In the genomic region with DNA sequence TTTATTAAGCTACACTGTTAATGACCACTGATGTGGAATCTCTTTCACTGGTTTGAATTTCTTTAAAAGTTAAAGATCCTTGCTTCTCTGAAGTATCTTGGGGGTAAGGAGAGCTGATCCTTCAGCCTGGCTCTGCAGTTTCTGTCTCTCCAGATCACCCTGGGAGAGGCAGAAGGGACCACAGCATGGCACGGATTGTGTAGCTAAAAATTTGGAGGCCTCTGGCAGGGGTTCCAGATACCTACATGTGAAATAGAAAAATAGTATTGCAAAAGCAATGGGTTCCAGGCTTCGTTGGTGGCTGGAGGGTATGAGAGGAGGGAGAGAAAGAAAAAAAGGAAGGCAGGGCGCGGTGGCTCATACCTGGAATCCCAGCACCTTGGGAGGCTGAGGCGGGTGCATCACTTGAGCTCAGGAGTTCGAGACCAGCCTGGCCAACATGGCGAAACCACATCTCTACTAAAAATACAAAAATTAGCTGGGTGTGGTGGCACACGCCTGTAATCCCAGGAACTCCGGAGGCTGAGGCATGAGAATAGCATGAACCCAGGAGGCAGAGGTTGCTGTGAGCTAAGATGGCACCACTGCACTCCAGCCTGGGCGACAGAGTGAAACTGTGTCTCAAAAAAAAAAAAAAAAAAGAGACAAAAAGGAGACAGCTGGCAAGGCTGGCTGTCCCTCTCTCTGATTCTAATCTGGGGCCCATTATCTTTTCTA, we compare ENCODE assay signal across 12 cellular contexts. TPM values are rescaled to one million over a fixed set of nuclear protein-coding genes. Genes with fewer than 3 reads are reported as not detected.
DNase-seq lines count a peak whose midpoint lies in the region; ATAC-seq, FAIRE-seq and TF ChIP-seq lines count a peak whose summit lies in the region.
"Had no signal": no experiment of that assay in that cellular context is flagged by ENCODE, and none has a peak within 500 bp of the region (broad histone marks: within the 10 kb centered on the region; RNA-seq: fewer than 3 reads in every experiment).

No MANE protein-coding gene starts in this region.

- H3K4me1 ChIP-seq in mononuclear cell (ENCODE audit: insufficient read depth, low read length) (peaks cover 70% of the 10 kb centered on the region), ovary (ENCODE audit: insufficient read depth) (no peaks in the 10 kb centered on the region)

- no peaks in the 10 kb centered on the region for H3K27me3 ChIP-seq in mononuclear cell (ENCODE audit: insufficient read depth, low read length)
- H3K27me3 ChIP-seq in ovary: no peaks in the 10 kb centered on the region

- intact Hi-C loops in ovary (cut with DNase I): no loop called here

- H3K9me3 Mint-ChIP-seq in stimulated activated naive CD8-positive, alpha-beta T cell treated with anti-CD3 and anti-CD28 coated beads, Interleukin-15, Interleukin-2, amounts not matched to agents 100 ng/mL and 50 ng/mL, for 24 hours: no peaks in the 10 kb centered on the region
- no peaks in the 10 kb centered on the region for H3K9me3 Mint-ChIP-seq in activated naive CD8-positive, alpha-beta T cell treated with anti-CD3 and anti-CD28 coated beads, Interleukin-2, amount 10 ng/mL, durations not matched to agents 7 days and 5 days

- no peak for ATAC-seq in stimulated activated naive CD8-positive, alpha-beta T cell treated with anti-CD3 and anti-CD28 coated beads, Interleukin-15, Interleukin-2, amounts not matched to agents 100 U/mL and 50 U/mL, for 24 hours
- no peak for ATAC-seq in activated naive CD8-positive, alpha-beta T cell treated with anti-CD3 and anti-CD28 coated beads, Interleukin-2, amount 10 ng/mL, durations not matched to agents 7 days and 5 days (ENCODE audit: low read depth)

- H3K36me3 Mint-ChIP-seq in stimulated activated naive CD8-positive, alpha-beta T cell treated with anti-CD3 and anti-CD28 coated beads, Interleukin-15, Interleukin-2, amounts not matched to agents 100 ng/mL and 50 ng/mL, for 24 hours (ENCODE audit: low read depth): peaks cover 12% of the 10 kb centered on the region
- peaks cover 20% of the 10 kb centered on the region for H3K36me3 Mint-ChIP-seq in activated naive CD8-positive, alpha-beta T cell treated with anti-CD3 and anti-CD28 coated beads, Interleukin-2, amount 10 ng/mL, durations not matched to agents 7 days and 5 days

- DNase-seq in stimulated activated naive CD8-positive, alpha-beta T cell treated with anti-CD3 and anti-CD28 coated beads, Interleukin-15, Interleukin-2, amounts not matched to agents 100 U/mL and 50 U/mL, for 24 hours: no peak
- DNase-seq in activated naive CD8-positive, alpha-beta T cell treated with anti-CD3 and anti-CD28 coated beads, Interleukin-2, amount 10 ng/mL, durations not matched to agents 7 days and 5 days: no peak
- DNase-seq in NCI-H2196 treated with DMSO at 0.1 percent for 48 hours (lab: John Stamatoyannopoulos, UW; ENCODE audit: unreplicated experiment) (no peak), epidermal melanocyte (ENCODE audit: insufficient read length, low spot score) (no peak), H54 (ENCODE audit: insufficient read length, low spot score) (no peak), ovary (no peak)
- DNase-seq: cortex of kidney, NCI-H1436 treated with DMSO at 0.1 percent for 48 hours, Right ventricle myocardium superior had no signal

- H3K9me3 ChIP-seq in mononuclear cell (ENCODE audit: low read depth, low read length) (no peaks in the 10 kb centered on the region), ovary (no peaks in the 10 kb centered on the region)

- no peak for TF ChIP-seq CTCF in ovary (IDR thresholded peaks at IDR 0.05)

- POLR2A ChIA-PET in activated naive CD8-positive, alpha-beta T cell treated with anti-CD3 and anti-CD28 coated beads, Interleukin-2, amount 10 ng/mL, durations not matched to agents 7 days and 5 days (lab: Charles Lee): interaction anchor here (0.9 to 6.8 kb wide), 6 partner anchors 13 to 648 kb away, joined by 4 to 63 read pairs (median 6); partner anchors contain the start of gene WASHC4

- 73 to 79% (median 76%) methylated on average over 10 of the region's 10 CpGs for WGBS in ovary, 3 donors

- H3K4me3 ChIP-seq in mononuclear cell (ENCODE audit: low read length) (peak overlapping the region; percentile 100), ovary (no peak overlapping the region)

- TF ChIP-seq POLR2A in H54 (IDR thresholded peaks at IDR 0.05; ENCODE audit: low read depth, low read length): no peak
- TF ChIP-seq POLR2A in ovary (IDR thresholded peaks at IDR 0.05): no peak

- peak overlapping the region; percentile 90 for H3K27ac Mint-ChIP-seq in stimulated activated naive CD8-positive, alpha-beta T cell treated with anti-CD3 and anti-CD28 coated beads, Interleukin-15, Interleukin-2, amounts not matched to agents 100 ng/mL and 50 ng/mL, for 24 hours
- H3K27ac Mint-ChIP-seq in activated naive CD8-positive, alpha-beta T cell treated with anti-CD3 and anti-CD28 coated beads, Interleukin-2, amount 10 ng/mL, durations not matched to agents 7 days and 5 days: peak overlapping the region; percentile 87

- H3K36me3 ChIP-seq in ovary: no peaks in the 10 kb centered on the region

- H3K4me1 Mint-ChIP-seq in stimulated activated naive CD8-positive, alpha-beta T cell treated with anti-CD3 and anti-CD28 coated beads, Interleukin-15, Interleukin-2, amounts not matched to agents 100 ng/mL and 50 ng/mL, for 24 hours (ENCODE audit: low read depth): peaks cover 75% of the 10 kb centered on the region
- H3K4me1 Mint-ChIP-seq in activated naive CD8-positive, alpha-beta T cell treated with anti-CD3 and anti-CD28 coated beads, Interleukin-2, amount 10 ng/mL, durations not matched to agents 7 days and 5 days: peaks cover 51% of the 10 kb centered on the region

- H3K27me3 Mint-ChIP-seq in stimulated activated naive CD8-positive, alpha-beta T cell treated with anti-CD3 and anti-CD28 coated beads, Interleukin-15, Interleukin-2, amounts not matched to agents 100 ng/mL and 50 ng/mL, for 24 hours: no peaks in the 10 kb centered on the region
- H3K27me3 Mint-ChIP-seq in activated naive CD8-positive, alpha-beta T cell treated with anti-CD3 and anti-CD28 coated beads, Interleukin-2, amount 10 ng/mL, durations not matched to agents 7 days and 5 days: no peaks in the 10 kb centered on the region

- no peak overlapping the region for H3K27ac ChIP-seq in ovary

- no peak for FAIRE-seq in H54 (lab: Jason Lieb, UNC)
- FAIRE-seq: H1 had no signal

- H3K4me3 Mint-ChIP-seq in stimulated activated naive CD8-positive, alpha-beta T cell treated with anti-CD3 and anti-CD28 coated beads, Interleukin-15, Interleukin-2, amounts not matched to agents 100 ng/mL and 50 ng/mL, for 24 hours: peak overlapping the region; percentile 90
- H3K4me3 Mint-ChIP-seq in activated naive CD8-positive, alpha-beta T cell treated with anti-CD3 and anti-CD28 coated beads, Interleukin-2, amount 10 ng/mL, durations not matched to agents 7 days and 5 days: peak overlapping the region; percentile 99

- no peak for TF ChIP-seq EP300 in ovary (IDR thresholded peaks at IDR 0.05)

RNA-seq across cellular contexts. Expression of gene CHST11, which starts 3.5 kb away (rescaled TPM):
- 10 to 100 TPM; 64.9 to 72.9 TPM for total RNA-seq in activated naive CD8-positive, alpha-beta T cell treated with anti-CD3 and anti-CD28 coated beads, Interleukin-2, amount 10 ng/mL, durations not matched to agents 7 days and 5 days
- 83.7 TPM for total RNA-seq in mononuclear cell
- 10 to 100 TPM in 5 of 7 donors, 1 to 10 TPM in 2; 4.2 to 39.9 (median 20.1) TPM for total RNA-seq in ovary
- 10 to 100 TPM in 1 of 2 donors, 1 to 10 TPM in 1; 4.0 to 23.7 TPM for polyA plus RNA-seq in ovary
